In the genomic region with DNA sequence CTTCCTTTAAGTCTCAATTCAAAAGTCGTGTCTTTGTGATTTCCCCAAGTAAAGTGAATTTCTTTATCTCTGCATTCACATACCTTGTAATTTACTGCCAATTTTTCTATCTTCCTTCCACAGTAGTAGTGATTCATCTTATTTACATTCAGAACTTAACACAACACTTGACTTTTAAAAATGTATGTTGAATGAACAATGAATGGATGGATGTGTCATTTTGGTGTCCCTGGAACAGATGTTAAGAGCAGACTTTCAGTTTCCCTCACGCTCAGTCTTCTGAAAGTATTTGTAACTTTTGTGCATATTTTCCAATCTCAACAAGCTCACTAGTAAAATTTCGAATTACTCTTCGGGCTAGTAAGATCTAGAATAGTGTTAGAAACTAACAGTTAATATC, we compare ENCODE assay signal across 17 cellular contexts.
A peak's percentile ranks its signal among the peaks of the same experiment; 100 is the strongest.
DNase-seq lines count a peak whose midpoint lies in the region; ATAC-seq and TF ChIP-seq lines count a peak whose summit lies in the region.
"Had no signal": no experiment of that assay in that cellular context is flagged by ENCODE, and none has a peak within 500 bp of the region (broad histone marks: within the 10 kb centered on the region; RNA-seq: fewer than 3 reads in every experiment).

No MANE protein-coding gene starts in this region.

- no peak overlapping the region for H2BK5ac ChIP-seq in mesenchymal stem cell (ENCODE audit: low read depth, low read length, poor library complexity, severe bottlenecking)

- H3K36me3 ChIP-seq in mesenchymal stem cell (ENCODE audit: control insufficient read depth in 1 of 2, insufficient read depth in 2 of 2, low read depth in 1 of 2, low read length in 2 of 2): no peaks in the 10 kb centered on the region
- H3K36me3 ChIP-seq in right atrium auricular region: no peaks in the 10 kb centered on the region
- H3K36me3 ChIP-seq: BE2C had no signal

- no peak overlapping the region for H3K4ac ChIP-seq in mesenchymal stem cell (ENCODE audit: low read depth in 1 of 2, low read length in 2 of 2)

- H2AK5ac ChIP-seq in mesenchymal stem cell (ENCODE audit: low read length, severe bottlenecking): no peak overlapping the region

- H3K27me3 ChIP-seq in mesenchymal stem cell (ENCODE audit: control insufficient read depth in 1 of 2, insufficient read depth in 1 of 2, low read length in 2 of 2) (peaks cover 0 to 4% of the 10 kb centered on the region in 2 experiments), right atrium auricular region (no peaks in the 10 kb centered on the region)
- H3K27me3 ChIP-seq: BE2C had no signal

- H3K9me3 ChIP-seq in mesenchymal stem cell (ENCODE audit: control insufficient read depth, low read length) (peaks cover 11% of the 10 kb centered on the region), right atrium auricular region (no peaks in the 10 kb centered on the region)
- H3K9me3 ChIP-seq: BE2C had no signal

- H2BK120ac ChIP-seq in mesenchymal stem cell (ENCODE audit: low read depth, low read length): no peak overlapping the region

- 73% methylated on average over 1 of the region's 4 CpGs for WGBS in mesenchymal stem cell

- no peak overlapping the region for H2AFZ ChIP-seq in mesenchymal stem cell (ENCODE audit: low read depth, low read length)
- H2AFZ ChIP-seq: GM23248 had no signal

- H4K91ac ChIP-seq in mesenchymal stem cell (ENCODE audit: low read length): no peak overlapping the region

- H4K8ac ChIP-seq in mesenchymal stem cell (ENCODE audit: low read length): no peak overlapping the region

- H3K4me2 ChIP-seq in mesenchymal stem cell (ENCODE audit: low read length, poor library complexity, severe bottlenecking): no peak overlapping the region
- H3K4me2 ChIP-seq: A549 had no signal

- H3K79me1 ChIP-seq in mesenchymal stem cell (replicated peaks; ENCODE audit: low read length, poor library complexity, severe bottlenecking): no peaks in the 10 kb centered on the region

- ATAC-seq in HG03432 (IDR thresholded peaks at IDR 0.05; ENCODE audit: unreplicated experiment) (peak; percentile 42), HG03354 (IDR thresholded peaks at IDR 0.05; ENCODE audit: poor library complexity, severe bottlenecking, unreplicated experiment) (no peak), HG02852 (IDR thresholded peaks at IDR 0.05; ENCODE audit: unreplicated experiment) (no peak)
- ATAC-seq: A549, HCT116, HepG2, K562 had no signal

- no peak overlapping the region for H2BK12ac ChIP-seq in mesenchymal stem cell (ENCODE audit: low read length in 2 of 2)

- H3K18ac ChIP-seq in mesenchymal stem cell (ENCODE audit: low read depth in 1 of 2, low read length in 2 of 2): no peak overlapping the region

- DNase-seq in DMS53 treated with DMSO at 0.1 percent for 48 hours (lab: John Stamatoyannopoulos, UW; ENCODE audit: unreplicated experiment) (peak; percentile 4), RPMI7951 (ENCODE audit: low read depth) (peak; percentile 15), mesenchymal stem cell (peak; percentile 8), right atrium auricular region (ENCODE audit: low spot score) (no peak)
- DNase-seq: BE2C; CD4-positive, alpha-beta memory T cell; DND-41; GF-D8; GM23248 had no signal

- no peak overlapping the region for H3K23ac ChIP-seq in mesenchymal stem cell (ENCODE audit: low read length in 2 of 2)

- H3K4me1 ChIP-seq in mesenchymal stem cell (ENCODE audit: control insufficient read depth, insufficient read depth, low read depth, low read length) (no peaks in the 10 kb centered on the region), right atrium auricular region (no peaks in the 10 kb centered on the region)
- H3K4me1 ChIP-seq: A549, BE2C had no signal

- no peak overlapping the region for H2BK15ac ChIP-seq in mesenchymal stem cell (ENCODE audit: low read depth, poor library complexity, severe bottlenecking)

- no peak for TF ChIP-seq CTCF in right atrium auricular region (IDR thresholded peaks at IDR 0.05)

- H3K4me3 ChIP-seq in mesenchymal stem cell (ENCODE audit: insufficient read depth in 1 of 2, low read depth in 1 of 2, low read length in 2 of 2) (no peak overlapping the region), right atrium auricular region (no peak overlapping the region)
- H3K4me3 ChIP-seq: A549, GM23248, K562 had no signal

- no peak overlapping the region for H3K14ac ChIP-seq in mesenchymal stem cell (ENCODE audit: low read length in 2 of 2)

- no peak overlapping the region for H3K9ac ChIP-seq in mesenchymal stem cell (ENCODE audit: low read length)
- H3K9ac ChIP-seq: GM23248 had no signal

- H3K27ac ChIP-seq in mesenchymal stem cell (ENCODE audit: low read length, poor library complexity, severe bottlenecking) (no peak overlapping the region), right atrium auricular region (no peak overlapping the region)
- H3K27ac ChIP-seq: A549, C4-2B, GM23248 had no signal
